17 cellular contexts compared by ENCODE assay signal in the genomic region with DNA sequence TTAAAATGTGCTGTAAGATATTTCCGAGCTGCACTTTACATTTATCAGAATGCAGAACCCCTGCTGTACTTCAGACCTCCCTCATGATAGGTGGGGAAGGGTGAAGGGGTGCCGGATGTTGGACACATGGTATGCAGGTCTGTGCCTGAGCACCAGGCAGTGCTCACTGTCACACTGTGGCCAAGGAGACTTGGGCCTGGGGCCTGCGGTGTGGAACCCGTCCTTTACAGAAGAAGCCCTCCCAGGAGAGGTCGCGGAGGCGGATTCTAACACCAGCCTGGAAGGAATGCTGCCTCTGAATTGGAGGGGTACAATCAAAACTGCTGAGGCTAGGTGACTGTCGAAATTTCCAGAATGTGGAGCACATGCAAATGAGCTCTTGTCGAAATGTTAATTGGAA.
"Had no signal": no experiment of that assay in that cellular context is flagged by ENCODE, and none has a peak within 500 bp of the region (broad histone marks: within the 10 kb centered on the region; RNA-seq: fewer than 3 reads in every experiment).

No MANE protein-coding gene starts in this region.

- H3K9me3 ChIP-seq: testis had no signal

- H3K4me1 ChIP-seq: breast epithelium, testis had no signal

- ATAC-seq: left cardiac atrium had no signal

- H3K27ac ChIP-seq: breast epithelium, coronary artery, heart right ventricle had no signal

- H3K27me3 ChIP-seq: breast epithelium, heart right ventricle, testis had no signal

- H3K4me3 ChIP-seq: breast epithelium, coronary artery, heart right ventricle, testis had no signal

- DNase-seq: activated CD4-positive, alpha-beta T cell treated with anti-CD3 and anti-CD28 coated beads for 4 hours; activated CD4-positive, alpha-beta T cell treated with anti-CD3 and anti-CD28 coated beads, Interleukin-2, amount 50 U/mL, for 48 hours; activated CD4-positive, CD25-positive, alpha-beta regulatory T cell; activated CD8-positive, alpha-beta memory T cell treated with anti-CD3 and anti-CD28 coated beads, Interleukin-2, amount 50 U/mL, for 48 hours; amniotic stem cell; cerebellar nuclear complex; foreskin fibroblast; heart right ventricle; islet precursor cell; left cardiac atrium; occipital lobe; stimulated activated CD4-positive, alpha-beta T cell treated with anti-CD3 and anti-CD28 coated beads, Interleukin-2, amount 100 ng/mL, for 48 hours; stimulated activated naive CD4-positive, alpha-beta T cell; testis; trophoblast cell had no signal
